8 cellular contexts compared by ENCODE assay signal in genomic region chr11:125111341-125112234, GRCh38. TPM values are rescaled to one million over a fixed set of nuclear protein-coding genes. Genes with fewer than 3 reads are reported as not detected.
A peak's percentile ranks its signal among the peaks of the same experiment; 100 is the strongest.
DNase-seq lines count a peak whose midpoint lies in the region; ATAC-seq and TF ChIP-seq lines count a peak whose summit lies in the region.

TMEM218 (minus strand) TSS chr11:125111626; CDS start chr11:125102241, 9,385 bp downstream.

- H3K4me3 Mint-ChIP-seq in CD8-positive, alpha-beta memory T cell = peak within 1 kb of the TSS; percentile 90 to 100 (median 94)

- DNase-seq in CD8-positive, alpha-beta memory T cell = peak; percentile 91 to 97 (median 95)
- DNase-seq in HS-5 (ENCODE audit: low read depth) (peak; percentile 94), lower lobe of right lung (peak; percentile 100)
- peak; percentile 99 for DNase-seq in NK-92 treated with Interleukin-12 subunit alpha and Interleukin-12 subunit beta, amount 100 ng/mL, for 24 hours (lab: John Stamatoyannopoulos, UW)
- DNase-seq in activated CD8-positive, alpha-beta memory T cell treated with anti-CD3 and anti-CD28 coated beads for 24 hours = peak; percentile 96
- DNase-seq in effector CD4-positive, alpha-beta T cell = peak; percentile 88
- DNase-seq in stimulated activated CD4-positive, alpha-beta T cell treated with anti-CD3 and anti-CD28 coated beads, TNF-alpha, amount 100 ng/mL, for 24 hours (ENCODE audit: low read depth in 3 of 3) = peak; percentile 91 to 97 (median 93)

- peak; percentile 99 for ATAC-seq in GM19468 (IDR thresholded peaks at IDR 0.05; ENCODE audit: extremely low read depth, unreplicated experiment)
- peak; percentile 100 for ATAC-seq in lower lobe of right lung

- H3K27ac ChIP-seq in CD8-positive, alpha-beta memory T cell (ENCODE audit: low read depth, low read length) = peak within 1 kb of the TSS; percentile 74
- peak within 1 kb of the TSS; percentile 80 for H3K27ac ChIP-seq in lower lobe of right lung

- H3K36me3 Mint-ChIP-seq in CD8-positive, alpha-beta memory T cell = peaks cover 0 to 10% (median 4%) of the 10 kb centered on the region in 3 donors

- peaks cover 0 to 1% (median 0%) of the 10 kb centered on the region in 5 donors for H3K9me3 Mint-ChIP-seq in CD8-positive, alpha-beta memory T cell

- H3K4me1 ChIP-seq in CD8-positive, alpha-beta memory T cell (ENCODE audit: insufficient read depth, low read length) = peaks cover 17% of the 10 kb centered on the region
- peaks cover 9% of the 10 kb centered on the region for H3K4me1 ChIP-seq in lower lobe of right lung

- CTCF ChIA-PET in CD8-positive, alpha-beta memory T cell (lab: Charles Lee) = interaction anchor here (0.7 to 4.0 kb wide), 5 partner anchors 12 to 235 kb away, joined by 3 to 20 read pairs (median 7); no protein-coding TSS in a partner anchor

- no peak for TF ChIP-seq CTCF in lower lobe of right lung (IDR thresholded peaks at IDR 0.05)

- peaks cover 2% of the 10 kb centered on the region in 2 donors for H3K27me3 Mint-ChIP-seq in CD8-positive, alpha-beta memory T cell

- intact Hi-C loops in lower lobe of right lung (cut with DNase I) = no loop called here

- no peaks in the 10 kb centered on the region for H3K9me3 ChIP-seq in CD8-positive, alpha-beta memory T cell (ENCODE audit: low read length)
- H3K9me3 ChIP-seq in lower lobe of right lung = no peaks in the 10 kb centered on the region

- POLR2A ChIA-PET in CD8-positive, alpha-beta memory T cell (lab: Charles Lee) = interaction anchor here (0.8 to 1.9 kb wide), 5 partner anchors 158 to 489 kb away, joined by 3 to 8 read pairs (median 4); partner anchors contain the start of genes CCDC15, MSANTD2 and TBRG1

- peaks cover 21 to 38% (median 22%) of the 10 kb centered on the region in 3 donors for H3K4me1 Mint-ChIP-seq in CD8-positive, alpha-beta memory T cell

- no peaks in the 10 kb centered on the region for H3K36me3 ChIP-seq in CD8-positive, alpha-beta memory T cell (ENCODE audit: insufficient read depth, low read length)
- H3K36me3 ChIP-seq in lower lobe of right lung = no peaks in the 10 kb centered on the region

- H3K27ac Mint-ChIP-seq in CD8-positive, alpha-beta memory T cell = peak within 1 kb of the TSS; percentile 82 to 99 (median 96)

- no peaks in the 10 kb centered on the region for H3K27me3 ChIP-seq in CD8-positive, alpha-beta memory T cell (ENCODE audit: insufficient read depth, low read length, poor library complexity, severe bottlenecking)
- H3K27me3 ChIP-seq in lower lobe of right lung (ENCODE audit: low read depth) = no peaks in the 10 kb centered on the region

- H3K4me3 ChIP-seq in CD8-positive, alpha-beta memory T cell (ENCODE audit: low read length) = peak within 1 kb of the TSS; percentile 80
- peak within 1 kb of the TSS; percentile 69 for H3K4me3 ChIP-seq in lower lobe of right lung

RNA-seq across cellular contexts. Expression of gene TMEM218, which starts in this region (rescaled TPM):
- total RNA-seq in CD8-positive, alpha-beta memory T cell = 10 to 100 TPM; 22.5 to 25.5 TPM
- 36.6 TPM for polyA plus RNA-seq in CD8-positive, alpha-beta memory T cell
- total RNA-seq in lower lobe of right lung = 20.5 TPM

Comparison
In these comparisons a context has a peak if more than half of its experiments do, and no peak if none do; other contexts are left out.
1. Peak in every context shown above with its lines: DNase-seq, ATAC-seq, H3K4me3 ChIP-seq and H3K27ac ChIP-seq.